ENCODE assay signal across 1 cellular context in the genomic region with DNA sequence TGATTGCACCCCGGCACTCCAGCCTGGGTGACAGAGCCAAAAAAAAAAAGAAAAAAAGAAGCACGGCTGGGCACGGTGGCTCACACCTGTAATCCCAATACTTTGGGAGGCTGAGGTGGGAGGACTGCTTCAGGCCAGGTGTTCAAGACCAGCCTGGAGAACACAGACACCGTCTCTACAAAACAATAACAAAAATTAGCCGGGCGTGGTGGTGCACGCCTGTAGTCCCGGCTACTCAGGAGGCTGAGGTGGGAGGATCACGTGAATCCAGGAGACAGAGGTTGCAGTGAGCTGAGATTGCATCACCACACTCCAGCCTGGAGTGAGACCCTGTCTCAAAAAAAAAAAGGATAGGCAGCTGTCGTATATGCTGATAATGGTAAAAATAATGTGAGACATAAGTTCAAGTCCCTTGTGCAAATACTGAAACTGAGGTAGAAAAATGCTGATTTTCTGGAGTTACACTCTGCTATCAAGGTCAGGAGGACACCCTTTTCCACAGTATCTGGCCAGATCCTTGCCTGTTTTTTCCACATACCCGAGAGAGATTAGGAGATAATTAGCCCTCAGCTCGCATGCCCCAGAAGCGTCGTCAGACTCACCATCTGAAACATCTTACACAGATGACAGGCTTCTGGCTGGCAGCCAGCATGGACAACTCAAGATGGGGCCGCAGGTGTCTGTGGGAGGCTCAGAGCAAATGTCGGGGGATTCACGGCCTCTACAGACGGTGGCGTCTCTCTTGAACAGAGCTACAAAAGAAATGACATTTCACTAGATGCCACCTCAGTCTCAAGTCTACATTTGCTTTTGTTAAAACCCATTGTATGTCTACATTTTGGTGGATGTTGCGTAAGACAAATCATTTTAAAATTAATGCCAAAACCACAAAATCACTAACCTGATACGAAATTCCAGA.
A peak's percentile ranks its signal among the peaks of the same experiment; 100 is the strongest.
TF ChIP-seq lines count a peak whose summit lies in the region.

No MANE protein-coding gene starts in this region.

TF ChIP-seq in K562, 482 proteins besides CTCF, POLR2A, EP300 and RAD21 (continued from another document and continues in another):
- TF ChIP-seq LEF1 (IDR thresholded peaks at IDR 0.05) (peak; percentile 28; the same call in 1 of the 2 replicates), ZNF589 (CRISPR knock-in tag; IDR thresholded peaks at IDR 0.05; ENCODE audit: low read depth) (peak; percentile 58; the same call in 1 of the 2 replicates), POLR2AphosphoS2 (IDR thresholded peaks at IDR 0.05; ENCODE audit: low read length) (no peak), SMARCA5 (IDR thresholded peaks at IDR 0.05) (peak; percentile 66; the same call in 1 of the 2 replicates), ZBTB1 (CRISPR knock-in tag; IDR thresholded peaks at IDR 0.05; ENCODE audit: borderline replicate concordance, low read depth) (no peak), YY1 (IDR thresholded peaks at IDR 0.05; ENCODE audit: borderline replicate concordance in 1 of 3, control insufficient read depth in 1 of 3, extremely low read depth in 1 of 3, insufficient read depth in 3 of 3, insufficient read length in 1 of 3, insufficient replicate concordance in 2 of 3, low read depth in 1 of 3, low read length in 2 of 3) (peak in 1 of 3 experiments; percentile 71), ZNF212 (CRISPR knock-in tag; IDR thresholded peaks at IDR 0.05) (no peak), NR2C2 (CRISPR knock-in tag; IDR thresholded peaks at IDR 0.05) (0 out of 2 replicates have a peak, but pooled peaks have one; percentile 4), NR2C2 (tag; IDR thresholded peaks at IDR 0.05) (peak; percentile 36; the same call in 1 of the 2 replicates), L3MBTL2 (IDR thresholded peaks at IDR 0.05) (peak; percentile 88), CBFA2T2 (conservative IDR thresholded peaks at IDR 0.05) (peak; percentile 68), SMARCA4 (IDR thresholded peaks at IDR 0.05) (peak; percentile 58; the same call in 1 of the 2 replicates), KDM4B (IDR thresholded peaks at IDR 0.05; ENCODE audit: borderline replicate concordance in 2 of 2, low read depth in 1 of 2) (no peak), SP2 (IDR thresholded peaks at IDR 0.05; ENCODE audit: extremely low read depth, low read depth, low read length, poor library complexity, severe bottlenecking) (no peak), HNRNPUL1 (IDR thresholded peaks at IDR 0.05; ENCODE audit: low read length) (no peak), HNRNPH1 (optimal IDR thresholded peaks at IDR 0.05; ENCODE audit: low read depth, low read length) (no peak), PHB (CRISPR knock-in tag; IDR thresholded peaks at IDR 0.05) (no peak), MYC (IDR thresholded peaks at IDR 0.05; ENCODE audit: low read depth, low read length) (0 out of 2 replicates have a peak, but pooled peaks have one; percentile 18), MYC (CRISPR knock-in tag; IDR thresholded peaks at IDR 0.05; ENCODE audit: borderline replicate concordance, low read depth) (no peak), ZNF766 (CRISPR knock-in tag; conservative IDR thresholded peaks at IDR 0.05) (peak; percentile 64; the same call in 1 of the 2 replicates), HDAC2 (IDR thresholded peaks at IDR 0.05) (0 out of 2 replicates have a peak, but pooled peaks have one; percentile 29), POLR3G (IDR thresholded peaks at IDR 0.05; ENCODE audit: extremely low read depth, insufficient read length, insufficient replicate concordance) (no peak), CBX1 (IDR thresholded peaks at IDR 0.05; ENCODE audit: low read depth) (no peak), TAL1 (IDR thresholded peaks at IDR 0.05) (0 out of 2 replicates have a peak, but pooled peaks have one; percentile 22), NR2C1 (IDR thresholded peaks at IDR 0.05) (no peak), NR2C1 (tag; IDR thresholded peaks at IDR 0.05) (peak; percentile 28; the same call in 1 of the 2 replicates), MYBL2 (IDR thresholded peaks at IDR 0.05; ENCODE audit: low read depth) (no peak), MYBL2 (CRISPR knock-in tag; IDR thresholded peaks at IDR 0.05; ENCODE audit: borderline replicate concordance) (no peak), DPF2 (IDR thresholded peaks at IDR 0.05) (peak; percentile 56; the same call in 1 of the 2 replicates), CBX5 (IDR thresholded peaks at IDR 0.05; ENCODE audit: borderline replicate concordance, low read depth) (no peak), TCF3 (CRISPR knock-in tag; IDR thresholded peaks at IDR 0.05) (peak; percentile 41)
- TF ChIP-seq, protein P1, sequence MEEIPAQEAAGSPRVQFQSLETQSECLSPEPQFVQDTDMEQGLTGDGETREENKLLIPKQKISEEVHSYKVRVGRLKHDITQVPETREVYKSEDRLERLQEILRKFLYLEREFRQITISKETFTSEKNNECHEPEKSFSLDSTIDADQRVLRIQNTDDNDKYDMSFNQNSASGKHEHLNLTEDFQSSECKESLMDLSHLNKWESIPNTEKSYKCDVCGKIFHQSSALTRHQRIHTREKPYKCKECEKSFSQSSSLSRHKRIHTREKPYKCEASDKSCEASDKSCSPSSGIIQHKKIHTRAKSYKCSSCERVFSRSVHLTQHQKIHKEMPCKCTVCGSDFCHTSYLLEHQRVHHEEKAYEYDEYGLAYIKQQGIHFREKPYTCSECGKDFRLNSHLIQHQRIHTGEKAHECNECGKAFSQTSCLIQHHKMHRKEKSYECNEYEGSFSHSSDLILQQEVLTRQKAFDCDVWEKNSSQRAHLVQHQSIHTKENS (CRISPR knock-in tag; IDR thresholded peaks at IDR 0.05), result no peak
- TF ChIP-seq, protein P2, sequence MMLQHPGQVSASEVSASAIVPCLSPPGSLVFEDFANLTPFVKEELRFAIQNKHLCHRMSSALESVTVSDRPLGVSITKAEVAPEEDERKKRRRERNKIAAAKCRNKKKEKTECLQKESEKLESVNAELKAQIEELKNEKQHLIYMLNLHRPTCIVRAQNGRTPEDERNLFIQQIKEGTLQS (IDR thresholded peaks at IDR 0.05), result peak; percentile 89
- TF ChIP-seq, protein P2 (CRISPR knock-in tag; conservative IDR thresholded peaks at IDR 0.05), result no peak
- TF ChIP-seq, protein P3, sequence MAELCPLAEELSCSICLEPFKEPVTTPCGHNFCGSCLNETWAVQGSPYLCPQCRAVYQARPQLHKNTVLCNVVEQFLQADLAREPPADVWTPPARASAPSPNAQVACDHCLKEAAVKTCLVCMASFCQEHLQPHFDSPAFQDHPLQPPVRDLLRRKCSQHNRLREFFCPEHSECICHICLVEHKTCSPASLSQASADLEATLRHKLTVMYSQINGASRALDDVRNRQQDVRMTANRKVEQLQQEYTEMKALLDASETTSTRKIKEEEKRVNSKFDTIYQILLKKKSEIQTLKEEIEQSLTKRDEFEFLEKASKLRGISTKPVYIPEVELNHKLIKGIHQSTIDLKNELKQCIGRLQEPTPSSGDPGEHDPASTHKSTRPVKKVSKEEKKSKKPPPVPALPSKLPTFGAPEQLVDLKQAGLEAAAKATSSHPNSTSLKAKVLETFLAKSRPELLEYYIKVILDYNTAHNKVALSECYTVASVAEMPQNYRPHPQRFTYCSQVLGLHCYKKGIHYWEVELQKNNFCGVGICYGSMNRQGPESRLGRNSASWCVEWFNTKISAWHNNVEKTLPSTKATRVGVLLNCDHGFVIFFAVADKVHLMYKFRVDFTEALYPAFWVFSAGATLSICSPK (IDR thresholded peaks at IDR 0.05; ENCODE audit: borderline replicate concordance), result no peak
- TF ChIP-seq, protein P4, sequence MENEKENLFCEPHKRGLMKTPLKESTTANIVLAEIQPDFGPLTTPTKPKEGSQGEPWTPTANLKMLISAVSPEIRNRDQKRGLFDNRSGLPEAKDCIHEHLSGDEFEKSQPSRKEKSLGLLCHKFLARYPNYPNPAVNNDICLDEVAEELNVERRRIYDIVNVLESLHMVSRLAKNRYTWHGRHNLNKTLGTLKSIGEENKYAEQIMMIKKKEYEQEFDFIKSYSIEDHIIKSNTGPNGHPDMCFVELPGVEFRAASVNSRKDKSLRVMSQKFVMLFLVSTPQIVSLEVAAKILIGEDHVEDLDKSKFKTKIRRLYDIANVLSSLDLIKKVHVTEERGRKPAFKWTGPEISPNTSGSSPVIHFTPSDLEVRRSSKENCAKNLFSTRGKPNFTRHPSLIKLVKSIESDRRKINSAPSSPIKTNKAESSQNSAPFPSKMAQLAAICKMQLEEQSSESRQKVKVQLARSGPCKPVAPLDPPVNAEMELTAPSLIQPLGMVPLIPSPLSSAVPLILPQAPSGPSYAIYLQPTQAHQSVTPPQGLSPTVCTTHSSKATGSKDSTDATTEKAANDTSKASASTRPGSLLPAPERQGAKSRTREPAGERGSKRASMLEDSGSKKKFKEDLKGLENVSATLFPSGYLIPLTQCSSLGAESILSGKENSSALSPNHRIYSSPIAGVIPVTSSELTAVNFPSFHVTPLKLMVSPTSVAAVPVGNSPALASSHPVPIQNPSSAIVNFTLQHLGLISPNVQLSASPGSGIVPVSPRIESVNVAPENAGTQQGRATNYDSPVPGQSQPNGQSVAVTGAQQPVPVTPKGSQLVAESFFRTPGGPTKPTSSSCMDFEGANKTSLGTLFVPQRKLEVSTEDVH (IDR thresholded peaks at IDR 0.05; ENCODE audit: low read depth, partially characterized antibody), result no peak
- TF ChIP-seq, protein P5, sequence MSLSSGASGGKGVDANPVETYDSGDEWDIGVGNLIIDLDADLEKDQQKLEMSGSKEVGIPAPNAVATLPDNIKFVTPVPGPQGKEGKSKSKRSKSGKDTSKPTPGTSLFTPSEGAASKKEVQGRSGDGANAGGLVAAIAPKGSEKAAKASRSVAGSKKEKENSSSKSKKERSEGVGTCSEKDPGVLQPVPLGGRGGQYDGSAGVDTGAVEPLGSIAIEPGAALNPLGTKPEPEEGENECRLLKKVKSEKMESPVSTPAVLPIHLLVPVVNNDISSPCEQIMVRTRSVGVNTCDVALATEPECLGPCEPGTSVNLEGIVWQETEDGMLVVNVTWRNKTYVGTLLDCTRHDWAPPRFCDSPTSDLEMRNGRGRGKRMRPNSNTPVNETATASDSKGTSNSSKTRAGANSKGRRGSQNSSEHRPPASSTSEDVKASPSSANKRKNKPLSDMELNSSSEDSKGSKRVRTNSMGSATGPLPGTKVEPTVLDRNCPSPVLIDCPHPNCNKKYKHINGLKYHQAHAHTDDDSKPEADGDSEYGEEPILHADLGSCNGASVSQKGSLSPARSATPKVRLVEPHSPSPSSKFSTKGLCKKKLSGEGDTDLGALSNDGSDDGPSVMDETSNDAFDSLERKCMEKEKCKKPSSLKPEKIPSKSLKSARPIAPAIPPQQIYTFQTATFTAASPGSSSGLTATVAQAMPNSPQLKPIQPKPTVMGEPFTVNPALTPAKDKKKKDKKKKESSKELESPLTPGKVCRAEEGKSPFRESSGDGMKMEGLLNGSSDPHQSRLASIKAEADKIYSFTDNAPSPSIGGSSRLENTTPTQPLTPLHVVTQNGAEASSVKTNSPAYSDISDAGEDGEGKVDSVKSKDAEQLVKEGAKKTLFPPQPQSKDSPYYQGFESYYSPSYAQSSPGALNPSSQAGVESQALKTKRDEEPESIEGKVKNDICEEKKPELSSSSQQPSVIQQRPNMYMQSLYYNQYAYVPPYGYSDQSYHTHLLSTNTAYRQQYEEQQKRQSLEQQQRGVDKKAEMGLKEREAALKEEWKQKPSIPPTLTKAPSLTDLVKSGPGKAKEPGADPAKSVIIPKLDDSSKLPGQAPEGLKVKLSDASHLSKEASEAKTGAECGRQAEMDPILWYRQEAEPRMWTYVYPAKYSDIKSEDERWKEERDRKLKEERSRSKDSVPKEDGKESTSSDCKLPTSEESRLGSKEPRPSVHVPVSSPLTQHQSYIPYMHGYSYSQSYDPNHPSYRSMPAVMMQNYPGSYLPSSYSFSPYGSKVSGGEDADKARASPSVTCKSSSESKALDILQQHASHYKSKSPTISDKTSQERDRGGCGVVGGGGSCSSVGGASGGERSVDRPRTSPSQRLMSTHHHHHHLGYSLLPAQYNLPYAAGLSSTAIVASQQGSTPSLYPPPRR (CRISPR knock-in tag; IDR thresholded peaks at IDR 0.05; ENCODE audit: borderline replicate concordance), result no peak
- TF ChIP-seq, protein P6, sequence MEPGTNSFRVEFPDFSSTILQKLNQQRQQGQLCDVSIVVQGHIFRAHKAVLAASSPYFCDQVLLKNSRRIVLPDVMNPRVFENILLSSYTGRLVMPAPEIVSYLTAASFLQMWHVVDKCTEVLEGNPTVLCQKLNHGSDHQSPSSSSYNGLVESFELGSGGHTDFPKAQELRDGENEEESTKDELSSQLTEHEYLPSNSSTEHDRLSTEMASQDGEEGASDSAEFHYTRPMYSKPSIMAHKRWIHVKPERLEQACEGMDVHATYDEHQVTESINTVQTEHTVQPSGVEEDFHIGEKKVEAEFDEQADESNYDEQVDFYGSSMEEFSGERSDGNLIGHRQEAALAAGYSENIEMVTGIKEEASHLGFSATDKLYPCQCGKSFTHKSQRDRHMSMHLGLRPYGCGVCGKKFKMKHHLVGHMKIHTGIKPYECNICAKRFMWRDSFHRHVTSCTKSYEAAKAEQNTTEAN (CRISPR knock-in tag; IDR thresholded peaks at IDR 0.05), result no peak
- TF ChIP-seq, protein P7, sequence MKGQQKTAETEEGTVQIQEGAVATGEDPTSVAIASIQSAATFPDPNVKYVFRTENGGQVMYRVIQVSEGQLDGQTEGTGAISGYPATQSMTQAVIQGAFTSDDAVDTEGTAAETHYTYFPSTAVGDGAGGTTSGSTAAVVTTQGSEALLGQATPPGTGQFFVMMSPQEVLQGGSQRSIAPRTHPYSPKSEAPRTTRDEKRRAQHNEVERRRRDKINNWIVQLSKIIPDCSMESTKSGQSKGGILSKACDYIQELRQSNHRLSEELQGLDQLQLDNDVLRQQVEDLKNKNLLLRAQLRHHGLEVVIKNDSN (CRISPR knock-in tag; IDR thresholded peaks at IDR 0.05), result no peak
- TF ChIP-seq, protein P8, sequence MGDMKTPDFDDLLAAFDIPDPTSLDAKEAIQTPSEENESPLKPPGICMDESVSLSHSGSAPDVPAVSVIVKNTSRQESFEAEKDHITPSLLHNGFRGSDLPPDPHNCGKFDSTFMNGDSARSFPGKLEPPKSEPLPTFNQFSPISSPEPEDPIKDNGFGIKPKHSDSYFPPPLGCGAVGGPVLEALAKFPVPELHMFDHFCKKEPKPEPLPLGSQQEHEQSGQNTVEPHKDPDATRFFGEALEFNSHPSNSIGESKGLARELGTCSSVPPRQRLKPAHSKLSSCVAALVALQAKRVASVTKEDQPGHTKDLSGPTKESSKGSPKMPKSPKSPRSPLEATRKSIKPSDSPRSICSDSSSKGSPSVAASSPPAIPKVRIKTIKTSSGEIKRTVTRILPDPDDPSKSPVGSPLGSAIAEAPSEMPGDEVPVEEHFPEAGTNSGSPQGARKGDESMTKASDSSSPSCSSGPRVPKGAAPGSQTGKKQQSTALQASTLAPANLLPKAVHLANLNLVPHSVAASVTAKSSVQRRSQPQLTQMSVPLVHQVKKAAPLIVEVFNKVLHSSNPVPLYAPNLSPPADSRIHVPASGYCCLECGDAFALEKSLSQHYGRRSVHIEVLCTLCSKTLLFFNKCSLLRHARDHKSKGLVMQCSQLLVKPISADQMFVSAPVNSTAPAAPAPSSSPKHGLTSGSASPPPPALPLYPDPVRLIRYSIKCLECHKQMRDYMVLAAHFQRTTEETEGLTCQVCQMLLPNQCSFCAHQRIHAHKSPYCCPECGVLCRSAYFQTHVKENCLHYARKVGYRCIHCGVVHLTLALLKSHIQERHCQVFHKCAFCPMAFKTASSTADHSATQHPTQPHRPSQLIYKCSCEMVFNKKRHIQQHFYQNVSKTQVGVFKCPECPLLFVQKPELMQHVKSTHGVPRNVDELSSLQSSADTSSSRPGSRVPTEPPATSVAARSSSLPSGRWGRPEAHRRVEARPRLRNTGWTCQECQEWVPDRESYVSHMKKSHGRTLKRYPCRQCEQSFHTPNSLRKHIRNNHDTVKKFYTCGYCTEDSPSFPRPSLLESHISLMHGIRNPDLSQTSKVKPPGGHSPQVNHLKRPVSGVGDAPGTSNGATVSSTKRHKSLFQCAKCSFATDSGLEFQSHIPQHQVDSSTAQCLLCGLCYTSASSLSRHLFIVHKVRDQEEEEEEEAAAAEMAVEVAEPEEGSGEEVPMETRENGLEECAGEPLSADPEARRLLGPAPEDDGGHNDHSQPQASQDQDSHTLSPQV (IDR thresholded peaks at IDR 0.05), result peak; percentile 66; the same call in 1 of the 2 replicates
